Comparison of ENCODE assay signal across 8 cellular contexts in genomic region chr1:202998836-202999750, GRCh38. TPM values are rescaled to one million over a fixed set of nuclear protein-coding genes. Genes with fewer than 3 reads are reported as not detected.
DNase-seq lines count a peak whose midpoint lies in the region; ATAC-seq and TF ChIP-seq lines count a peak whose summit lies in the region.

No MANE protein-coding gene starts in this region.

- H3K9ac ChIP-seq in neuronal stem cell (ENCODE audit: low read depth, low read length, poor library complexity): no peak overlapping the region

- H2AFZ ChIP-seq in neuronal stem cell (ENCODE audit: low read length): peak overlapping the region; percentile 69

- H3K79me1 ChIP-seq in neuronal stem cell (ENCODE audit: low read depth, low read length): no peaks in the 10 kb centered on the region

- H4K8ac ChIP-seq in neuronal stem cell (ENCODE audit: low read depth, low read length): no peak overlapping the region

- in situ Hi-C loops in HAP-1 (cut with MboI; ENCODE audit: low sequenced_read_pairs): no loop called here

- H2BK12ac ChIP-seq in neuronal stem cell (ENCODE audit: low read length): no peak overlapping the region

- no peak overlapping the region for H2AK5ac ChIP-seq in neuronal stem cell (ENCODE audit: low read depth, low read length)

- no peak overlapping the region for H3K14ac ChIP-seq in neuronal stem cell (ENCODE audit: low read length)

- H2BK120ac ChIP-seq in neuronal stem cell (ENCODE audit: low read depth, low read length): no peak overlapping the region

- H3K27ac ChIP-seq in neuronal stem cell (replicated peaks; ENCODE audit: low read length): no peak overlapping the region
- H3K27ac ChIP-seq in tibial nerve: no peak overlapping the region

- H2BK15ac ChIP-seq in neuronal stem cell (ENCODE audit: low read length): no peak overlapping the region

- H3K4me1 ChIP-seq in BE2C (peaks cover 3% of the 10 kb centered on the region), HAP-1 (peaks cover 8% of the 10 kb centered on the region), neuronal stem cell (ENCODE audit: control insufficient read depth in 2 of 2, insufficient read depth in 1 of 2, low read depth in 1 of 2, low read length in 2 of 2) (no peaks in the 10 kb centered on the region), tibial nerve (peaks cover 0 to 4% (median 0%) of the 10 kb centered on the region in 4 donors)

- H3K9me3 ChIP-seq in BE2C: no peaks in the 10 kb centered on the region; the same call in 1 of the 2 replicates
- H3K9me3 ChIP-seq in HAP-1: no peaks in the 10 kb centered on the region
- no peaks in the 10 kb centered on the region for H3K9me3 ChIP-seq in neuronal stem cell (replicated peaks in 1 of 2; ENCODE audit: control insufficient read depth in 2 of 2, insufficient read depth in 1 of 2, low read depth in 1 of 2, low read length in 2 of 2)
- no peaks in the 10 kb centered on the region for H3K9me3 ChIP-seq in tibial nerve

- H3K4ac ChIP-seq in neuronal stem cell (ENCODE audit: low read length): no peak overlapping the region

- TF ChIP-seq EP300 in tibial nerve (IDR thresholded peaks at IDR 0.05): no peak

- TF ChIP-seq POLR2A in tibial nerve (IDR thresholded peaks at IDR 0.05): no peak

- no peak overlapping the region for H3K4me2 ChIP-seq in neuronal stem cell (ENCODE audit: insufficient read depth, low read length, poor library complexity, severe bottlenecking)

- H3K23ac ChIP-seq in neuronal stem cell (ENCODE audit: low read depth, low read length, poor library complexity): no peak overlapping the region

- no peak overlapping the region for H4K91ac ChIP-seq in neuronal stem cell (ENCODE audit: low read depth, low read length, poor library complexity)

- DNase-seq in BE2C (peak; percentile 64), HAP-1 (ENCODE audit: low spot score in 2 of 2) (peak; percentile 58 to 77), NOMO-1 treated with dmso at 0.1 percent for 144 hours (lab: John Stamatoyannopoulos, UW; ENCODE audit: unreplicated experiment) (peak; percentile 22), epithelial cell of esophagus (ENCODE audit: low read depth) (peak; percentile 65), neuronal stem cell (ENCODE audit: low spot score) (peak; percentile 45), tibial nerve (ENCODE audit: low spot score in 2 of 2) (peak; percentile 28 to 90)
- peak; percentile 25 to 31 for DNase-seq in activated CD8-positive, alpha-beta memory T cell treated with anti-CD3 and anti-CD28 coated beads for 4 hours (ENCODE audit: low read depth in 2 of 2)

- H3K4me3 ChIP-seq in BE2C (ENCODE audit: low read depth, low read length) (peak overlapping the region; percentile 8; the same call in 1 of the 2 replicates), HAP-1 (no peak overlapping the region), epithelial cell of esophagus (ENCODE audit: low read length) (no peak overlapping the region), neuronal stem cell (ENCODE audit: low read length in 2 of 2) (no peak overlapping the region), tibial nerve (no peak overlapping the region)

- TF ChIP-seq CTCF in BE2C (IDR thresholded peaks at IDR 0.05; ENCODE audit: low read depth, low read length) (peak; percentile 85), epithelial cell of esophagus (IDR thresholded peaks at IDR 0.05; ENCODE audit: insufficient read depth, low read depth, low read length, missing control alignments) (peak; percentile 77), tibial nerve (IDR thresholded peaks at IDR 0.05) (peak; percentile 69 to 84 (median 76))

- H3K36me3 ChIP-seq in BE2C: no peaks in the 10 kb centered on the region
- H3K36me3 ChIP-seq in HAP-1 (replicated peaks): no peaks in the 10 kb centered on the region
- no peaks in the 10 kb centered on the region for H3K36me3 ChIP-seq in neuronal stem cell (replicated peaks in 1 of 2; ENCODE audit: control insufficient read depth in 2 of 2, insufficient read depth in 2 of 2, low read length in 2 of 2)
- no peaks in the 10 kb centered on the region for H3K36me3 ChIP-seq in tibial nerve

- ATAC-seq in GM19395 (IDR thresholded peaks at IDR 0.05; ENCODE audit: unreplicated experiment): no peak

- H2BK5ac ChIP-seq in neuronal stem cell (ENCODE audit: low read length): no peak overlapping the region

- H3K27me3 ChIP-seq in BE2C (peaks cover 56% of the 10 kb centered on the region), HAP-1 (ENCODE audit: low read depth) (peaks cover 82% of the 10 kb centered on the region), neuronal stem cell (ENCODE audit: control insufficient read depth in 3 of 3, insufficient read depth in 3 of 3, low read depth in 1 of 3, low read length in 3 of 3) (peaks cover 0 to 5% (median 0%) of the 10 kb centered on the region in 3 experiments), tibial nerve (peaks cover 0 to 32% of the 10 kb centered on the region in 2 donors)

- no peak overlapping the region for H3K18ac ChIP-seq in neuronal stem cell (ENCODE audit: low read length)

- WGBS in neuronal stem cell (ENCODE audit: extremely low coverage in 2 of 2, insufficient read length in 2 of 2, insufficient replicate concordance in 1 of 2), 2 donors: no CpG with 5 or more reads among the region's 14 CpGs
- WGBS in tibial nerve, 2 donors: 45 to 46% methylated on average over 14 of the region's 14 CpGs

RNA-seq across cellular contexts. Expression of gene TMEM183A, which starts 8.1 kb away (rescaled TPM):
- polyA plus RNA-seq in BE2C (2012; ENCODE audit: insufficient read depth, insufficient read length, low read depth): 74.4 TPM
- polyA plus RNA-seq in neuronal stem cell (2013, experiment 1 of 2): 63.8 TPM
- polyA plus RNA-seq in neuronal stem cell (2013, experiment 2 of 2): 62.6 TPM
- total RNA-seq in tibial nerve: 10 to 100 TPM; 64.3 to 80.6 (median 74.7) TPM

RNA-seq across cellular contexts. Expression of gene PPFIA4, which starts 27.2 kb away (rescaled TPM):
- 3.7 TPM for polyA plus RNA-seq in BE2C (2012; ENCODE audit: insufficient read depth, insufficient read length, low read depth)
- polyA plus RNA-seq in neuronal stem cell (2013, experiment 1 of 2): 2.6 TPM
- 2.8 TPM for polyA plus RNA-seq in neuronal stem cell (2013, experiment 2 of 2)
- total RNA-seq in tibial nerve: 10 to 100 TPM in 1 of 4 donors, under 1 TPM in 3; under 0.01 to 24.6 (median 0.30) TPM

RNA-seq across cellular contexts. Expression of gene CYB5R1, which starts 32.0 kb away (rescaled TPM):
- polyA plus RNA-seq in BE2C (2012; ENCODE audit: insufficient read depth, insufficient read length, low read depth): 45.1 TPM
- polyA plus RNA-seq in neuronal stem cell (2013, experiment 1 of 2): 11.9 TPM
- 11.5 TPM for polyA plus RNA-seq in neuronal stem cell (2013, experiment 2 of 2)
- 10 to 100 TPM; 36.6 to 48.9 (median 42.2) TPM for total RNA-seq in tibial nerve

RNA-seq across cellular contexts. Expression of gene ADIPOR1, which starts 41.0 kb away (rescaled TPM):
- 114 TPM for polyA plus RNA-seq in BE2C (2012; ENCODE audit: insufficient read depth, insufficient read length, low read depth)
- polyA plus RNA-seq in neuronal stem cell (2013, experiment 1 of 2): 68.7 TPM
- 69.3 TPM for polyA plus RNA-seq in neuronal stem cell (2013, experiment 2 of 2)
- total RNA-seq in tibial nerve: 10 to 100 TPM; 68.6 to 95.1 (median 80.1) TPM
